Comparison of ENCODE assay signal across 11 cellular contexts in genomic region chr4:183342541-183343533, GRCh38. TPM values are rescaled to one million over a fixed set of nuclear protein-coding genes. Genes with fewer than 3 reads are reported as not detected.
DNase-seq lines count a peak whose midpoint lies in the region; ATAC-seq and TF ChIP-seq lines count a peak whose summit lies in the region.
"Had no signal": no experiment of that assay in that cellular context is flagged by ENCODE, and none has a peak within 500 bp of the region (broad histone marks: within the 10 kb centered on the region; RNA-seq: fewer than 3 reads in every experiment).

No MANE protein-coding gene starts in this region.

- H3K79me1 ChIP-seq in IMR-90 (ENCODE audit: low read depth in 1 of 2, low read length in 2 of 2), result no peaks in the 10 kb centered on the region

- H3K23ac ChIP-seq in IMR-90 (ENCODE audit: low read depth, low read length), result no peak overlapping the region

- 57% methylated on average over 17 of the region's 40 CpGs; no CpG with 5 or more reads in 1 of the 2 experiments for WGBS in IMR-90 (ENCODE audit: extremely low coverage in 2 of 2, insufficient read length in 1 of 2), 2 experiments
- 23 to 26% methylated on average over 38 to 40 of the region's 40 CpGs for WGBS in heart right ventricle, 2 donors
- 21 to 30% methylated on average over 15 to 40 of the region's 40 CpGs for WGBS in thyroid gland, 2 donors

- H3K36me3 ChIP-seq in IMR-90 (ENCODE audit: control insufficient read depth, insufficient read depth, low read length) (no peaks in the 10 kb centered on the region), heart right ventricle (no peaks in the 10 kb centered on the region), thyroid gland (no peaks in the 10 kb centered on the region)

- 0 out of 2 replicates have a peak, but pooled peaks cover 3% of the 10 kb centered on the region for H3K9me1 ChIP-seq in IMR-90 (ENCODE audit: insufficient read depth, low read length)

- no peak overlapping the region for H4K5ac ChIP-seq in IMR-90 (ENCODE audit: low read depth, low read length)

- no peak overlapping the region for H2BK120ac ChIP-seq in IMR-90 (ENCODE audit: low read depth, low read length)

- H3K18ac ChIP-seq in IMR-90 (ENCODE audit: low read depth, low read length), result no peak overlapping the region

- TF ChIP-seq RAD21 in IMR-90 (IDR thresholded peaks at IDR 0.05; ENCODE audit: low read length), result no peak

- in situ Hi-C loops in IMR-90 (cut with MboI; ENCODE audit: low sequenced_read_pairs), result no loop called here

- H3K56ac ChIP-seq in IMR-90 (ENCODE audit: extremely low read depth, insufficient read depth, low read length), result no peak overlapping the region

- H2AK9ac ChIP-seq in IMR-90 (replicated peaks; ENCODE audit: low read depth, low read length, poor library complexity), result no peak overlapping the region

- dilution Hi-C loops in IMR-90 (cut with HindIII; ENCODE audit: low sequenced_read_pairs, unreplicated experiment), result no loop called here

- peak overlapping the region; percentile 5 for H2AFZ ChIP-seq in IMR-90 (replicated peaks; ENCODE audit: low read length, poor library complexity)

- no peak overlapping the region for H4K91ac ChIP-seq in IMR-90 (ENCODE audit: insufficient read depth, low read depth, low read length)

- no peaks in the 10 kb centered on the region for H3K9me3 ChIP-seq in IMR-90 (ENCODE audit: control insufficient read depth, insufficient read depth, low read length)
- no peaks in the 10 kb centered on the region for H3K9me3 ChIP-seq in heart right ventricle
- no peaks in the 10 kb centered on the region for H3K9me3 ChIP-seq in thyroid gland

- BruUV-seq in IMR-90 (replicated peaks; lab: Mats Ljungman, UMichigan), result no TSS peak

- H3K4me2 ChIP-seq in IMR-90 (ENCODE audit: low read depth, low read length), result no peak overlapping the region

- no peak overlapping the region for H2AK5ac ChIP-seq in IMR-90 (ENCODE audit: low read depth, low read length)

- TF ChIP-seq POLR2A in IMR-90 (IDR thresholded peaks at IDR 0.05; ENCODE audit: low read depth, low read length) (no peak), thyroid gland (IDR thresholded peaks at IDR 0.05) (no peak)

- H3K9ac ChIP-seq in IMR-90 (ENCODE audit: low read depth, low read length), result no peak overlapping the region

- intact Hi-C loops in IMR-90 (cut with micrococcal nuclease), result no loop called here
- intact Hi-C loops in heart right ventricle (cut with DNase I), result no loop called here
- intact Hi-C loops in thyroid gland (cut with DNase I), result no loop called here

- H3K27me3 ChIP-seq in IMR-90 (ENCODE audit: control insufficient read depth, insufficient read depth, low read length) (no peaks in the 10 kb centered on the region), heart right ventricle (peaks cover 0 to 28% (median 16%) of the 10 kb centered on the region in 7 donors), thyroid gland (no peaks in the 10 kb centered on the region)

- POLR2A ChIA-PET in IMR-90 (lab: Charles Lee; ENCODE audit: unreplicated experiment), result no interaction called here

- no peak overlapping the region for H2BK20ac ChIP-seq in IMR-90 (ENCODE audit: low read depth, low read length)

- no peak overlapping the region; the same call in 1 of the 2 replicates for H3K27ac ChIP-seq in IMR-90 (ENCODE audit: insufficient read depth, low read length)
- H3K27ac ChIP-seq in heart right ventricle, result no peak overlapping the region
- H3K27ac ChIP-seq in thyroid gland, result no peak overlapping the region

- H4K8ac ChIP-seq in IMR-90 (ENCODE audit: low read depth in 2 of 2, low read length in 2 of 2), result no peak overlapping the region

- ATAC-seq in GM19043 (IDR thresholded peaks at IDR 0.05; ENCODE audit: low read depth, unreplicated experiment) (peak; percentile 52), IMR-90 (ENCODE audit: low read depth) (no peak), heart right ventricle (peak in 6 of 8 donors; percentile 48 to 69 (median 62)), HG02642 (IDR thresholded peaks at IDR 0.05; ENCODE audit: poor library complexity, unreplicated experiment) (no peak), HG02798 (IDR thresholded peaks at IDR 0.05; ENCODE audit: poor library complexity, unreplicated experiment) (no peak)

- H3K14ac ChIP-seq in IMR-90 (replicated peaks; ENCODE audit: low read depth, low read length), result no peak overlapping the region

- TF ChIP-seq CTCF in IMR-90 (conservative IDR thresholded peaks at IDR 0.05; ENCODE audit: low read depth, low read length) (no peak), heart right ventricle (IDR thresholded peaks at IDR 0.05) (no peak), thyroid gland (IDR thresholded peaks at IDR 0.05) (no peak)

- no peak overlapping the region for H3K4me3 ChIP-seq in IMR-90 (ENCODE audit: insufficient read depth, low read depth, low read length)
- peak overlapping the region in 7 of 10 donors; percentile 13 to 34 (median 20) for H3K4me3 ChIP-seq in heart right ventricle
- H3K4me3 ChIP-seq in thyroid gland (replicated peaks in 1 of 3), result no peak overlapping the region

- H3K4ac ChIP-seq in IMR-90 (ENCODE audit: low read depth, low read length), result no peak overlapping the region

- H4K20me1 ChIP-seq in IMR-90 (ENCODE audit: insufficient read depth, low read length), result no peaks in the 10 kb centered on the region

- no peak overlapping the region for H2BK15ac ChIP-seq in IMR-90 (ENCODE audit: low read depth, low read length)

- H2BK5ac ChIP-seq in IMR-90 (ENCODE audit: low read depth, low read length, poor library complexity, severe bottlenecking), result no peak overlapping the region

- H3K4me1 ChIP-seq in IMR-90 (ENCODE audit: control insufficient read depth, insufficient read depth, low read length) (peaks cover 2% of the 10 kb centered on the region; the same call in 1 of the 2 replicates), heart right ventricle (peaks cover 0 to 12% (median 10%) of the 10 kb centered on the region in 9 donors), thyroid gland (peaks cover 0 to 9% of the 10 kb centered on the region in 2 donors)

- DNase-seq in IMR-90, result no peak
- peak in 1 of 2 donors; percentile 20 for DNase-seq in heart right ventricle
- DNase-seq in retina, result peak; percentile 44
- DNase-seq in thyroid gland, result no peak
- no peak for DNase-seq in NCI-H2227 (lab: John Stamatoyannopoulos, UW; ENCODE audit: unreplicated experiment)
- DNase-seq: NCI-H187 had no signal

- CTCF ChIA-PET in IMR-90 (lab: Yijun Ruan, JAX), result no interaction called here

TF ChIP-seq in IMR-90, 13 proteins besides CTCF, POLR2A, EP300 and RAD21:
- no peak for TF ChIP-seq ELK1 (IDR thresholded peaks at IDR 0.05; ENCODE audit: borderline replicate concordance, low read depth, low read length)
- no peak for TF ChIP-seq MXI1 (IDR thresholded peaks at IDR 0.05; ENCODE audit: borderline replicate concordance, low read depth, low read length)

RNA-seq across cellular contexts. Expression of gene CLDN24, which starts 20.6 kb away (rescaled TPM):
- not detected in 2 replicates for total RNA-seq in IMR-90 (2012; rRNA removed)
- not detected in 2 replicates for polyA plus RNA-seq in IMR-90 (2012; rRNA removed)
- not detected in 2 replicates for polyA plus RNA-seq in IMR-90 (2012; cell fraction: cytosol; rRNA removed)
- polyA plus RNA-seq in IMR-90 (2012; cell fraction: nucleus; rRNA removed; ENCODE audit: low replicate concordance), result not detected in 2 replicates
- total RNA-seq in heart right ventricle, result not detected
- not detected for polyA plus RNA-seq in heart right ventricle
- not detected for total RNA-seq in thyroid gland
- total RNA-seq: pulmonary artery endothelial cell had no signal
- polyA plus RNA-seq: adipose tissue had no signal

RNA-seq across cellular contexts. Expression of gene CLDN22, which starts 22.8 kb away (rescaled TPM):
- not detected in 2 replicates for total RNA-seq in IMR-90 (2012; rRNA removed)
- polyA plus RNA-seq in IMR-90 (2012; rRNA removed), result not detected in 2 replicates
- not detected in 2 replicates for polyA plus RNA-seq in IMR-90 (2012; cell fraction: cytosol; rRNA removed)
- 0.03 TPM in 1 of 2 replicates, not detected in the other for polyA plus RNA-seq in IMR-90 (2012; cell fraction: nucleus; rRNA removed; ENCODE audit: low replicate concordance)
- not detected for total RNA-seq in heart right ventricle
- not detected for polyA plus RNA-seq in heart right ventricle
- not detected for total RNA-seq in thyroid gland
- total RNA-seq: pulmonary artery endothelial cell had no signal
- polyA plus RNA-seq: adipose tissue had no signal

Comparison
In these comparisons a context has a peak if more than half of its experiments do, and no peak if none do; other contexts are left out.
1. ATAC-seq: peak in GM19043 (single experiment) and heart right ventricle (6 of 8); none in IMR-90 (single experiment), HG02642 (single experiment) and HG02798 (single experiment).
2. H3K4me3 ChIP-seq: peak in heart right ventricle (7 of 10); none in IMR-90 (single experiment) and thyroid gland (0 of 3).